2 cellular contexts compared by ENCODE assay signal in genomic region chr1:41888756-41889155, GRCh38.
TF ChIP-seq lines count a peak whose summit lies in the region.

No MANE protein-coding gene starts in this region.

TF ChIP-seq in IMR-90, 13 proteins besides CTCF, POLR2A, EP300 and RAD21:
- no peak for TF ChIP-seq FOS (IDR thresholded peaks at IDR 0.05; ENCODE audit: low read depth, low read length)
- TF ChIP-seq, protein P1, sequence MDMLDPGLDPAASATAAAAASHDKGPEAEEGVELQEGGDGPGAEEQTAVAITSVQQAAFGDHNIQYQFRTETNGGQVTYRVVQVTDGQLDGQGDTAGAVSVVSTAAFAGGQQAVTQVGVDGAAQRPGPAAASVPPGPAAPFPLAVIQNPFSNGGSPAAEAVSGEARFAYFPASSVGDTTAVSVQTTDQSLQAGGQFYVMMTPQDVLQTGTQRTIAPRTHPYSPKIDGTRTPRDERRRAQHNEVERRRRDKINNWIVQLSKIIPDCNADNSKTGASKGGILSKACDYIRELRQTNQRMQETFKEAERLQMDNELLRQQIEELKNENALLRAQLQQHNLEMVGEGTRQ (IDR thresholded peaks at IDR 0.05; ENCODE audit: low read depth, low read length): no peak
- no peak for TF ChIP-seq CEBPB (IDR thresholded peaks at IDR 0.05; ENCODE audit: low read depth, low read length)
- no peak for TF ChIP-seq SMC3 (IDR thresholded peaks at IDR 0.05; ENCODE audit: low read depth, low read length)
- no peak for TF ChIP-seq BHLHE40 (IDR thresholded peaks at IDR 0.05; ENCODE audit: low read depth, low read length)
- TF ChIP-seq MXI1 (IDR thresholded peaks at IDR 0.05; ENCODE audit: borderline replicate concordance, low read depth, low read length): no peak
- TF ChIP-seq, protein P2, sequence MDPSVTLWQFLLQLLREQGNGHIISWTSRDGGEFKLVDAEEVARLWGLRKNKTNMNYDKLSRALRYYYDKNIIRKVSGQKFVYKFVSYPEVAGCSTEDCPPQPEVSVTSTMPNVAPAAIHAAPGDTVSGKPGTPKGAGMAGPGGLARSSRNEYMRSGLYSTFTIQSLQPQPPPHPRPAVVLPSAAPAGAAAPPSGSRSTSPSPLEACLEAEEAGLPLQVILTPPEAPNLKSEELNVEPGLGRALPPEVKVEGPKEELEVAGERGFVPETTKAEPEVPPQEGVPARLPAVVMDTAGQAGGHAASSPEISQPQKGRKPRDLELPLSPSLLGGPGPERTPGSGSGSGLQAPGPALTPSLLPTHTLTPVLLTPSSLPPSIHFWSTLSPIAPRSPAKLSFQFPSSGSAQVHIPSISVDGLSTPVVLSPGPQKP (IDR thresholded peaks at IDR 0.05; ENCODE audit: borderline replicate concordance, low read depth, low read length): no peak
- TF ChIP-seq CHD1 (IDR thresholded peaks at IDR 0.05; ENCODE audit: low read depth, low read length): no peak
- no peak for TF ChIP-seq RCOR1 (IDR thresholded peaks at IDR 0.05; ENCODE audit: insufficient replicate concordance, low read length)
- no peak for TF ChIP-seq NFE2L2 (IDR thresholded peaks at IDR 0.05; ENCODE audit: low read depth, low read length)
- no peak for TF ChIP-seq MAFK (IDR thresholded peaks at IDR 0.05; ENCODE audit: low read depth, low read length)
- TF ChIP-seq MAZ (IDR thresholded peaks at IDR 0.05; ENCODE audit: borderline replicate concordance, low read depth, low read length): no peak
- TF ChIP-seq RFX5 (IDR thresholded peaks at IDR 0.05; ENCODE audit: low read depth, low read length): no peak

TF ChIP-seq in H1, 55 proteins besides CTCF, POLR2A, EP300 and RAD21:
- no peak for TF ChIP-seq BRCA1 (IDR thresholded peaks at IDR 0.05; ENCODE audit: low read depth, low read length)
- no peak for TF ChIP-seq ASH2L (IDR thresholded peaks at IDR 0.05; ENCODE audit: low read length)
- no peak for TF ChIP-seq BCL11A (IDR thresholded peaks at IDR 0.05; ENCODE audit: low read depth in 2 of 2, low read length in 2 of 2)
- TF ChIP-seq, protein P1 (IDR thresholded peaks at IDR 0.05; ENCODE audit: low read length): no peak
- no peak for TF ChIP-seq SP2 (IDR thresholded peaks at IDR 0.05; ENCODE audit: low read length)
- TF ChIP-seq TAF1 (IDR thresholded peaks at IDR 0.05; ENCODE audit: low read depth, low read length): no peak
- TF ChIP-seq CHD2 (IDR thresholded peaks at IDR 0.05; ENCODE audit: low read length): no peak
- no peak for TF ChIP-seq KDM4A (IDR thresholded peaks at IDR 0.05; ENCODE audit: low read depth, low read length, severe bottlenecking)
- no peak for TF ChIP-seq KDM1A (IDR thresholded peaks at IDR 0.05; ENCODE audit: borderline replicate concordance, low read length)
- TF ChIP-seq RBBP5 (IDR thresholded peaks at IDR 0.05; ENCODE audit: borderline replicate concordance, low read depth, low read length): no peak
- TF ChIP-seq HDAC6 (IDR thresholded peaks at IDR 0.05; ENCODE audit: low read depth, low read length): no peak
- no peak for TF ChIP-seq SRF (IDR thresholded peaks at IDR 0.05; ENCODE audit: low read depth, low read length)
- no peak for TF ChIP-seq SUZ12 (IDR thresholded peaks at IDR 0.05; ENCODE audit: low read length)
- no peak for TF ChIP-seq SP1 (IDR thresholded peaks at IDR 0.05; ENCODE audit: low read depth, low read length)
